In the genomic region with DNA sequence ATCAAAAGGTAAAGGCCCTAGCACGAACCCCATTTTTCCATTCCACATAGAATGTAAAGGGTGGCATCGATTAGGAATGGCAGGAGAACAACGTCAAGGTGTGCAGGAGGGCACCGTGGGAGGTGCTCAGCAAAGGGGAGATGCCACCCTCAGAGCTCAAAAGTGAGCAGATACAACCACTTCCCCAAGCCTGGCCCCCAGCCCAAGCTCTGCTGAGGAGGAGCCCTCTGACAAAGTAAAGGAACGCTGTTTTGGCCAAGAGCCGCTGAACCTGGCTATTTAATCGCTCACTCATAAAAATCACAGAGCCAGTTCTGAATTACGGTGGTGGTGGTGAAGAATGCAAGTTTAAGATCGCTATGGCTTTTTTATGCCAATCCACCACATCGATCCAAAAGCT, we compare ENCODE assay signal across 1 cellular context.
TF ChIP-seq lines count a peak whose summit lies in the region.

No MANE protein-coding gene starts in this region.

TF ChIP-seq in IMR-90, 13 proteins besides CTCF, POLR2A, EP300 and RAD21 (continued from another document):
- TF ChIP-seq MXI1 (IDR thresholded peaks at IDR 0.05; ENCODE audit: borderline replicate concordance, low read depth, low read length) (no peak), FOS (IDR thresholded peaks at IDR 0.05; ENCODE audit: low read depth, low read length) (no peak), MAZ (IDR thresholded peaks at IDR 0.05; ENCODE audit: borderline replicate concordance, low read depth, low read length) (no peak), NFE2L2 (IDR thresholded peaks at IDR 0.05; ENCODE audit: low read depth, low read length) (no peak), RCOR1 (IDR thresholded peaks at IDR 0.05; ENCODE audit: insufficient replicate concordance, low read length) (no peak), BHLHE40 (IDR thresholded peaks at IDR 0.05; ENCODE audit: low read depth, low read length) (no peak), MAFK (IDR thresholded peaks at IDR 0.05; ENCODE audit: low read depth, low read length) (no peak)
- TF ChIP-seq, protein P1, sequence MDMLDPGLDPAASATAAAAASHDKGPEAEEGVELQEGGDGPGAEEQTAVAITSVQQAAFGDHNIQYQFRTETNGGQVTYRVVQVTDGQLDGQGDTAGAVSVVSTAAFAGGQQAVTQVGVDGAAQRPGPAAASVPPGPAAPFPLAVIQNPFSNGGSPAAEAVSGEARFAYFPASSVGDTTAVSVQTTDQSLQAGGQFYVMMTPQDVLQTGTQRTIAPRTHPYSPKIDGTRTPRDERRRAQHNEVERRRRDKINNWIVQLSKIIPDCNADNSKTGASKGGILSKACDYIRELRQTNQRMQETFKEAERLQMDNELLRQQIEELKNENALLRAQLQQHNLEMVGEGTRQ (IDR thresholded peaks at IDR 0.05; ENCODE audit: low read depth, low read length), result no peak
